Comparison of ENCODE assay signal across 22 cellular contexts in genomic region chr4:151641983-151642382, GRCh38.
"Had no signal": no experiment of that assay in that cellular context is flagged by ENCODE, and none has a peak within 500 bp of the region (broad histone marks: within the 10 kb centered on the region; RNA-seq: fewer than 3 reads in every experiment).

No MANE protein-coding gene starts in this region.

- H2AFZ ChIP-seq: hepatocyte, parathyroid adenoma had no signal

- H3K4me3 Mint-ChIP-seq: dendritic cell treated with granulocyte-macrophage colony-stimulating factor and Interleukin-4, amounts not matched to agents 40 ng/mL and 50 ng/mL, for 4 days; effector memory CD8-positive, alpha-beta T cell; naive B cell; nephron had no signal

- ATAC-seq: effector memory CD8-positive, alpha-beta T cell; gastroesophageal sphincter; sciatic nerve had no signal

- H3K9me3 Mint-ChIP-seq: dendritic cell treated with granulocyte-macrophage colony-stimulating factor and Interleukin-4, amounts not matched to agents 40 ng/mL and 50 ng/mL, for 4 days; effector memory CD8-positive, alpha-beta T cell; nephron had no signal

- H3K27me3 ChIP-seq: esophagus muscularis mucosa, gastroesophageal sphincter, hepatocyte, stomach, transverse colon had no signal

- H3K79me2 ChIP-seq: hepatocyte, parathyroid adenoma had no signal

- H3K4me2 ChIP-seq: hepatocyte had no signal

- H3K36me3 Mint-ChIP-seq: naive B cell had no signal

- H3K4me1 Mint-ChIP-seq: naive B cell had no signal

- H3K9me3 ChIP-seq: esophagus muscularis mucosa, gastroesophageal sphincter, left ventricle myocardium inferior, stomach, thoracic aorta, transverse colon had no signal

- DNase-seq: effector memory CD8-positive, alpha-beta T cell; kidney; left cardiac atrium; left ventricle myocardium inferior; mesendoderm; naive B cell; stimulated activated CD4-positive, alpha-beta T cell treated with anti-CD3 and anti-CD28 coated beads, Interleukin-2, amount 100 ng/mL, for 24 hours; stimulated activated naive CD4-positive, alpha-beta T cell; stomach; substantia nigra; transverse colon had no signal

- H3K27ac ChIP-seq: epithelial cell of prostate, esophagus muscularis mucosa, gastroesophageal sphincter, hepatocyte, left ventricle myocardium inferior, parathyroid adenoma, stomach, thoracic aorta, transverse colon had no signal

- H3K4me3 ChIP-seq: esophagus muscularis mucosa, gastroesophageal sphincter, hepatocyte, left ventricle myocardium inferior, lung, skin epidermis, stomach, thoracic aorta, transverse colon had no signal

- H3K36me3 ChIP-seq: esophagus muscularis mucosa, gastroesophageal sphincter, left ventricle myocardium inferior, thoracic aorta, transverse colon had no signal

- H3K4me1 ChIP-seq: gastroesophageal sphincter, left ventricle myocardium inferior, parathyroid adenoma, stomach, transverse colon had no signal

- H3K27ac Mint-ChIP-seq: dendritic cell treated with granulocyte-macrophage colony-stimulating factor and Interleukin-4, amounts not matched to agents 40 ng/mL and 50 ng/mL, for 4 days; effector memory CD8-positive, alpha-beta T cell; naive B cell; nephron had no signal

- H3K9ac ChIP-seq: parathyroid adenoma had no signal
